In the genomic region with DNA sequence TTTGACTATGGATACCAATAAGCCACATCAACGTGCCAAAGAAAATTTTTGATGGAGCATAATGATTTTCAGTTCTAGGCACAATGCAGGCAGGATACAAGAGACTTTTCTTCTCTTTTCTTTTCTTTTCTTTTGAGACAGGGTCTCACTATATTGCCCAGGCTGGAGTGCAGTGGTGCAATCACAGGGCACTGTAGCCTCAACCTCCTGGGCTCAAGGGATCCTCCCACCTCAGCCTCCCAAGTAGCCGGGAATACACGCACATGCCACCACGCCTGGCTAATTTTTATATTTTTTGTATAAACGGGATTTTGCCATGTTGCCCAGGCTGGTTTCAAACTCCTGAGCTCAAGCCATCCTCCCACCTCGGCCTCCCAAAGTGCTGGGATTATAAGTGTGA, we compare ENCODE assay signal across 7 cellular contexts. TPM values are rescaled to one million over a fixed set of nuclear protein-coding genes. Genes with fewer than 3 reads are reported as not detected.
"Had no signal": no experiment of that assay in that cellular context is flagged by ENCODE, and none has a peak within 500 bp of the region (broad histone marks: within the 10 kb centered on the region; RNA-seq: fewer than 3 reads in every experiment).

No MANE protein-coding gene starts in this region.

RNA-seq across cellular contexts. Expression of a gene that starts 7.4 kb away (rescaled TPM):
- total RNA-seq: GM23248, GM23338, H1, H7, H9, HFFc6 had no signal
- polyA plus RNA-seq: GM23248, GM23338, H1 had no signal

RNA-seq across cellular contexts. Expression of a gene that starts 50.2 kb away (rescaled TPM):
- total RNA-seq: H4, HFFc6 had no signal
- polyA plus RNA-seq: GM23248 had no signal
